17 cellular contexts compared by ENCODE assay signal in genomic region chr11:125210112-125210511, GRCh38. TPM values are rescaled to one million over a fixed set of nuclear protein-coding genes. Genes with fewer than 3 reads are reported as not detected.
"Had no signal": no experiment of that assay in that cellular context is flagged by ENCODE, and none has a peak within 500 bp of the region (broad histone marks: within the 10 kb centered on the region; RNA-seq: fewer than 3 reads in every experiment).

No MANE protein-coding gene starts in this region.

- H3K4me1 ChIP-seq: colonic mucosa, right lobe of liver had no signal

- H3K27ac ChIP-seq: colonic mucosa, lower lobe of right lung, ovary, right lobe of liver, SK-N-MC, testis had no signal

- DNase-seq: activated CD4-positive, alpha-beta T cell treated with anti-CD3 and anti-CD28 coated beads, Interleukin-2, amount 10 ng/mL, durations not matched to agents 7 days and 5 days; activated CD8-positive, alpha-beta T cell treated with anti-CD3 and anti-CD28 coated beads, Interleukin-2, amount 10 ng/mL, durations not matched to agents 7 days and 5 days; activated effector memory CD4-positive, alpha-beta T cell treated with Interleukin-2 at 50 U/mL for 16 hours; activated naive CD4-positive, alpha-beta T cell treated with anti-CD3 and anti-CD28 coated beads, Interleukin-2, amount 10 ng/mL, durations not matched to agents 7 days and 5 days; activated T-cell treated with anti-CD3 and anti-CD28 coated beads, Interleukin-2, amount 50 U/mL, for 4 hours; colonic mucosa; lower lobe of right lung; nephron progenitor cell; ovary; right lobe of liver; stimulated activated CD4-positive, alpha-beta T cell treated with anti-CD3 and anti-CD28 coated beads, Interleukin-4, amount 100 ng/mL, for 24 hours; testis; upper lobe of left lung had no signal

- H3K27me3 ChIP-seq: colonic mucosa, ovary, right lobe of liver, testis, upper lobe of left lung had no signal

- H3K9me3 ChIP-seq: colonic mucosa, lower lobe of right lung, ovary, right lobe of liver, testis, upper lobe of left lung had no signal

- ATAC-seq: activated CD4-positive, CD25-positive, alpha-beta regulatory T cell treated with anti-CD3 and anti-CD28 coated beads, Interleukin-2, amount 50 U/mL, for 24 hours; activated CD8-positive, alpha-beta T cell treated with anti-CD3 and anti-CD28 coated beads, Interleukin-2, amount 10 ng/mL, durations not matched to agents 7 days and 5 days; activated T-cell treated with anti-CD3 and anti-CD28 coated beads, Interleukin-2, amount 50 U/mL, for 4 hours; lower lobe of right lung; right lobe of liver; stimulated activated effector memory CD8-positive, alpha-beta T cell treated with anti-CD3 and anti-CD28 coated beads, Interleukin-12 subunit alpha, Interleukin-12 subunit beta, amount 100 ng/mL, for 72 hours had no signal

- H3K4me3 ChIP-seq: colonic mucosa, lower lobe of right lung, ovary, right lobe of liver, SK-N-MC, testis, upper lobe of left lung had no signal

- H3K36me3 ChIP-seq: colonic mucosa, lower lobe of right lung, ovary, right lobe of liver, upper lobe of left lung had no signal

RNA-seq across cellular contexts. Expression of gene PKNOX2, which starts 45.6 kb away (rescaled TPM):
- total RNA-seq: activated CD4-positive, alpha-beta T cell treated with anti-CD3 and anti-CD28 coated beads, Interleukin-2, amount 10 ng/mL, durations not matched to agents 7 days and 5 days; activated CD8-positive, alpha-beta T cell treated with anti-CD3 and anti-CD28 coated beads, Interleukin-2, amount 10 ng/mL, durations not matched to agents 7 days and 5 days; epithelial cell of proximal tubule had no signal
